ENCODE assay signal across 19 cellular contexts in genomic region chrX:133913009-133913408, GRCh38.
"Had no signal": no experiment of that assay in that cellular context is flagged by ENCODE, and none has a peak within 500 bp of the region (broad histone marks: within the 10 kb centered on the region; RNA-seq: fewer than 3 reads in every experiment).

No MANE protein-coding gene starts in this region.

- H3K36me3 ChIP-seq: gastroesophageal sphincter, heart left ventricle, transverse colon had no signal

- H3K27me3 ChIP-seq: gastroesophageal sphincter, transverse colon had no signal

- H3K9me3 ChIP-seq: gastroesophageal sphincter, mucosa of descending colon, transverse colon had no signal

- H3K27ac ChIP-seq: epithelial cell of prostate, gastroesophageal sphincter, heart left ventricle, transverse colon had no signal

- H3K4me1 ChIP-seq: gastroesophageal sphincter, heart left ventricle, transverse colon had no signal

- FAIRE-seq: urothelium cell line had no signal

- ATAC-seq: activated CD4-positive, alpha-beta T cell treated with anti-CD3 and anti-CD28 coated beads for 36 hours; gastroesophageal sphincter; heart left ventricle; left ventricle myocardium superior; mucosa of descending colon; stimulated activated naive B cell treated with anti-CD40 and anti-IgM and Interleukin-4, amounts not matched to agents 10 μg/mL and 1 μg/mL and 100 μg/mL, for 72 hours had no signal

- H3K4me3 ChIP-seq: gastroesophageal sphincter, heart left ventricle, mucosa of descending colon, transverse colon had no signal

- DNase-seq: activated CD4-positive, alpha-beta T cell treated with anti-CD3 and anti-CD28 coated beads for 36 hours; activated CD4-positive, alpha-beta T cell treated with anti-CD3 and anti-CD28 coated beads, Interleukin-2, amount 50 U/mL, for 4 hours; activated CD8-positive, alpha-beta memory T cell treated with anti-CD3 and anti-CD28 coated beads for 24 hours; activated CD8-positive, alpha-beta memory T cell treated with anti-CD3 and anti-CD28 coated beads, Interleukin-2, amount 50 U/mL, for 4 hours; activated naive CD4-positive, alpha-beta T cell; activated naive CD8-positive, alpha-beta T cell treated with anti-CD3 and anti-CD28 coated beads for 36 hours; activated T-cell treated with anti-CD3 and anti-CD28 coated beads, Interleukin-2, amount 50 U/mL, for 24 hours; cortex of kidney; heart left ventricle; left ventricle myocardium superior; mucosa of descending colon; stimulated activated CD4-positive, alpha-beta T cell treated with anti-CD3 and anti-CD28 coated beads, Interleukin-2, amount 100 ng/mL, for 48 hours; stimulated activated CD8-positive, alpha-beta memory T cell treated with anti-CD3 and anti-CD28 coated beads, Interleukin-4, amount 100 ng/mL, for 48 hours; stimulated activated naive B cell treated with anti-CD40 and anti-IgM and Interleukin-4, amounts not matched to agents 10 μg/mL and 1 μg/mL and 100 μg/mL, for 72 hours; T-helper 9 cell; transverse colon had no signal
